In the genomic region with DNA sequence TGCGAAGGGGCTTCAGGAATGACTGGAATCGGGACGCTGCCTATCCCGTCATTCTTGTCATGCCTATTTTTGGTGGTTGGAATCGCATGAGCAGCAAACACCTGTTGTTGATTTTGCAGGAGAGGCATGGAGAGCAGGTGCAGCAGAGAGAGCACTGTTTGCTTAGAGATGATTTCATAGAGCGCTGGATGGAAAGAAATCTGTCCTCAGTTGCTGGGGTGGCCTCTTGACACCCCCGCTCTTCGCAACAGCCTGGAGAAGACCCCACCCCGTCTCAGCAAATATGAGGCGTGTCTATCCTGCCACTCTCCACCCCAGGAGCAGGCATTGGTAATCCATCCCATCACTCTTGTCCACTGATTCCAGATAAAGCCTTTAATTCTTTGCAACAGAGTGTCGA, we compare ENCODE assay signal across 18 cellular contexts. TPM values are rescaled to one million over a fixed set of nuclear protein-coding genes. Genes with fewer than 3 reads are reported as not detected.
DNase-seq lines count a peak whose midpoint lies in the region; ATAC-seq, FAIRE-seq and TF ChIP-seq lines count a peak whose summit lies in the region.
"Had no signal": no experiment of that assay in that cellular context is flagged by ENCODE, and none has a peak within 500 bp of the region (broad histone marks: within the 10 kb centered on the region; RNA-seq: fewer than 3 reads in every experiment).

No MANE protein-coding gene starts in this region.

- peaks cover 16% of the 10 kb centered on the region for H3K4me1 Mint-ChIP-seq in osteocyte (ENCODE audit: unreplicated experiment)

- H3K4me3 ChIP-seq in A549 (no peak overlapping the region), endocrine pancreas (ENCODE audit: control insufficient read depth, insufficient read depth, low read length) (peak overlapping the region; percentile 20), gastroesophageal sphincter (no peak overlapping the region), MM.1S (ENCODE audit: low read length) (no peak overlapping the region)

- WGBS in A549 (ENCODE audit: missing lambda C conversion rate): 32% methylated on average over 11 of the region's 11 CpGs
- WGBS in gastroesophageal sphincter (ENCODE audit: low coverage in 1 of 2), 2 donors: 82 to 83% methylated on average over 7 to 11 of the region's 11 CpGs

- no peak for TF ChIP-seq CTCF in A549 (IDR thresholded peaks at IDR 0.05)
- TF ChIP-seq CTCF in osteocyte (IDR thresholded peaks at IDR 0.05): no peak
- TF ChIP-seq CTCF in gastroesophageal sphincter (IDR thresholded peaks at IDR 0.05): no peak
- no peak for TF ChIP-seq CTCF in MM.1S (IDR thresholded peaks at IDR 0.05; ENCODE audit: low read length)

- H3K9me3 ChIP-seq in A549: peaks cover 6% of the 10 kb centered on the region; the same call in 2 of the 3 replicates
- H3K9me3 ChIP-seq in endocrine pancreas (ENCODE audit: control insufficient read depth, low read length): no peaks in the 10 kb centered on the region
- no peaks in the 10 kb centered on the region for H3K9me3 ChIP-seq in gastroesophageal sphincter
- no peaks in the 10 kb centered on the region for H3K9me3 ChIP-seq in MM.1S (replicated peaks; ENCODE audit: insufficient read depth, low read length)

- no peak overlapping the region for H3K27ac Mint-ChIP-seq in osteocyte (ENCODE audit: unreplicated experiment)
- H3K27ac Mint-ChIP-seq: activated naive CD8-positive, alpha-beta T cell treated with anti-CD3 and anti-CD28 coated beads for 36 hours; CD4-positive, alpha-beta memory T cell; naive B cell had no signal

- ATAC-seq in A549 (peak in 1 of 2 experiments; percentile 33; a peak in 1 of 6 replicates), GM19455 (IDR thresholded peaks at IDR 0.05; ENCODE audit: unreplicated experiment) (no peak), gastroesophageal sphincter (no peak)
- ATAC-seq: activated T-cell treated with anti-CD3 and anti-CD28 coated beads, Interleukin-2, amount 50 U/mL, for 4 hours had no signal

- no peaks in the 10 kb centered on the region for H3K79me2 ChIP-seq in MM.1S (ENCODE audit: low read length)

- no peak for TF ChIP-seq POLR2A in A549 (IDR thresholded peaks at IDR 0.05; ENCODE audit: low read length)
- TF ChIP-seq POLR2A in gastroesophageal sphincter (IDR thresholded peaks at IDR 0.05): no peak

- FAIRE-seq in A549 (lab: Jason Lieb, UNC): peak; percentile 43
- FAIRE-seq: bronchial epithelial cell had no signal

- H3K4me1 ChIP-seq in A549 (peaks cover 5% of the 10 kb centered on the region; the same call in 1 of the 3 replicates), endocrine pancreas (ENCODE audit: control insufficient read depth, insufficient read depth, low read length) (no peaks in the 10 kb centered on the region), gastroesophageal sphincter (peaks cover 0 to 9% (median 4%) of the 10 kb centered on the region in 3 donors), MM.1S (ENCODE audit: low read length) (no peaks in the 10 kb centered on the region)

- no peaks in the 10 kb centered on the region for H3K27me3 Mint-ChIP-seq in osteocyte (ENCODE audit: unreplicated experiment)

- H3K4me3 Mint-ChIP-seq in osteocyte (ENCODE audit: unreplicated experiment): no peak overlapping the region
- H3K4me3 Mint-ChIP-seq: activated naive CD8-positive, alpha-beta T cell treated with anti-CD3 and anti-CD28 coated beads for 36 hours; activated T-cell treated with anti-CD3 and anti-CD28 coated beads, Interleukin-2, amount 50 U/mL, for 4 hours; CD4-positive, alpha-beta memory T cell; naive B cell had no signal

- H3K36me3 ChIP-seq in endocrine pancreas (ENCODE audit: control insufficient read depth, insufficient read depth, low read length): no peaks in the 10 kb centered on the region
- no peaks in the 10 kb centered on the region for H3K36me3 ChIP-seq in gastroesophageal sphincter
- no peaks in the 10 kb centered on the region for H3K36me3 ChIP-seq in MM.1S (replicated peaks; ENCODE audit: insufficient read depth, low read length)

- H3K27ac ChIP-seq in A549 (no peak overlapping the region), gastroesophageal sphincter (no peak overlapping the region), MM.1S (ENCODE audit: low read length) (no peak overlapping the region)

- no peak overlapping the region for H2AFZ ChIP-seq in MM.1S (ENCODE audit: low read length)

- H3K4me2 ChIP-seq in A549 (no peak overlapping the region), MM.1S (ENCODE audit: low read depth, low read length) (no peak overlapping the region)

- POLR2A ChIA-PET in A549 (lab: Yijun Ruan, JAX): no interaction called here

- TF ChIP-seq EP300 in A549 (IDR thresholded peaks at IDR 0.05) (no peak), gastroesophageal sphincter (IDR thresholded peaks at IDR 0.05) (no peak)

- H3K9ac ChIP-seq in endocrine pancreas (ENCODE audit: control insufficient read depth, insufficient read depth, low read length) (no peak overlapping the region), MM.1S (ENCODE audit: low read length) (no peak overlapping the region)

- H3F3A ChIP-seq in MM.1S (ENCODE audit: insufficient read depth, low read length): no peaks in the 10 kb centered on the region

- H3K9me3 Mint-ChIP-seq in osteocyte (ENCODE audit: unreplicated experiment): no peaks in the 10 kb centered on the region

- DNase-seq in A549 (ENCODE audit: low read depth in 1 of 2, low spot score in 1 of 2) (no peak), NCI-H1417 treated with DMSO at 0.1 percent for 48 hours (lab: John Stamatoyannopoulos, UW) (peak; percentile 91), NCI-H345 treated with DMSO at 0.1 percent for 48 hours (lab: John Stamatoyannopoulos, UW; ENCODE audit: unreplicated experiment) (peak; percentile 88), osteocyte (ENCODE audit: extremely low spot score, unreplicated experiment) (no peak), MM.1S (no peak)
- DNase-seq: 8988T; activated CD4-positive, alpha-beta T cell treated with anti-CD3 and anti-CD28 coated beads, Interleukin-2, amount 50 U/mL, for 4 hours; activated naive CD8-positive, alpha-beta T cell treated with anti-CD3 and anti-CD28 coated beads for 36 hours; activated T-cell treated with anti-CD3 and anti-CD28 coated beads, Interleukin-2, amount 50 U/mL, for 4 hours; CD4-positive, alpha-beta memory T cell; effector CD4-positive, alpha-beta T cell; hypothalamus; naive B cell; substantia nigra had no signal

- no peaks in the 10 kb centered on the region for H4K20me1 ChIP-seq in MM.1S (ENCODE audit: insufficient read depth, low read length)

- H3K9me2 ChIP-seq in MM.1S (replicated peaks; ENCODE audit: insufficient read depth, low read length): no peaks in the 10 kb centered on the region

- H3K27me3 ChIP-seq in endocrine pancreas (ENCODE audit: control insufficient read depth, insufficient read depth, low read length) (no peaks in the 10 kb centered on the region), gastroesophageal sphincter (no peaks in the 10 kb centered on the region), MM.1S (replicated peaks; ENCODE audit: insufficient read depth, low read length) (no peaks in the 10 kb centered on the region)

- no peaks in the 10 kb centered on the region for H3K36me3 Mint-ChIP-seq in osteocyte (ENCODE audit: unreplicated experiment)
- H3K36me3 Mint-ChIP-seq: activated naive CD8-positive, alpha-beta T cell treated with anti-CD3 and anti-CD28 coated beads for 36 hours; CD4-positive, alpha-beta memory T cell; naive B cell had no signal

- CTCF ChIA-PET in A549 (lab: Yijun Ruan, JAX): interaction anchor here (1.0 kb wide), 1 partner anchor 12 kb away, joined by 3 read pairs; no protein-coding TSS in a partner anchor

- TF ChIP-seq RAD21 in A549 (conservative IDR thresholded peaks at IDR 0.05 in 1 of 2, IDR thresholded peaks at IDR 0.05 in 1 of 2): no peak

TF ChIP-seq in A549, 52 proteins besides CTCF, POLR2A, EP300 and RAD21:
- TF ChIP-seq HOXB5 (CRISPR knock-in tag; IDR thresholded peaks at IDR 0.05) (no peak), KDM5A (IDR thresholded peaks at IDR 0.05) (no peak), HEYL (CRISPR knock-in tag; IDR thresholded peaks at IDR 0.05) (no peak), RARB (CRISPR knock-in tag; IDR thresholded peaks at IDR 0.05) (no peak), RNF2 (IDR thresholded peaks at IDR 0.05; ENCODE audit: borderline replicate concordance, low read depth) (no peak), FOXS1 (CRISPR knock-in tag; IDR thresholded peaks at IDR 0.05) (no peak), TFCP2L1 (CRISPR knock-in tag; IDR thresholded peaks at IDR 0.05) (no peak), USF2 (IDR thresholded peaks at IDR 0.05) (no peak), GATA3 (IDR thresholded peaks at IDR 0.05; ENCODE audit: borderline replicate concordance) (no peak), PHF8 (IDR thresholded peaks at IDR 0.05; ENCODE audit: borderline replicate concordance, low read depth) (no peak), ELK1 (IDR thresholded peaks at IDR 0.05; ENCODE audit: low read depth, low read length) (no peak)

RNA-seq across cellular contexts. Expression of gene NCOR2, which starts 19.3 kb away (rescaled TPM):
- polyA plus RNA-seq in A549 (2011; rRNA removed): 14.1 and 19.3 TPM in 2 replicates
- polyA plus RNA-seq in A549 (2012; cell fraction: cytosol; rRNA removed): 40.4 and 55.7 TPM in 2 replicates
- 206 and 232 TPM in 2 replicates for polyA plus RNA-seq in A549 (2012; cell fraction: nucleus; rRNA removed)
- polyA plus RNA-seq in A549 (2017; fragmentation: RNase III; extraction: RNeasy Plus Mini Kit Qiagen cat#74134 plus additional on column Dnase treatment): 151 to 170 TPM (median 160 TPM) in 3 replicates
- polyA minus RNA-seq in A549 (2011; rRNA and poly(A)+ RNA removed): 39.9 and 51.1 TPM in 2 replicates
- total RNA-seq in osteocyte: 362 and 381 TPM in 2 replicates
- total RNA-seq in gastroesophageal sphincter: 100 to 1,000 TPM in 2 of 4 donors, 10 to 100 TPM in 2; 67.2 to 148 (median 105) TPM

Comparison
In these comparisons a context has a peak if more than half of its experiments do, and no peak if none do; other contexts are left out.
1. DNase-seq: peak in NCI-H1417 treated with DMSO at 0.1 percent for 48 hours (single experiment) and NCI-H345 treated with DMSO at 0.1 percent for 48 hours (single experiment); none in A549 (0 of 2), osteocyte (single experiment) and MM.1S (single experiment).